ENCODE assay signal across 31 cellular contexts in genomic region chr6:41459738-41460137, GRCh38.
"Had no signal": no experiment of that assay in that cellular context is flagged by ENCODE, and none has a peak within 500 bp of the region (broad histone marks: within the 10 kb centered on the region; RNA-seq: fewer than 3 reads in every experiment).

No MANE protein-coding gene starts in this region.

- DNase-seq: activated CD4-positive, alpha-beta T cell treated with anti-CD3 and anti-CD28 coated beads, Interleukin-2, amount 10 ng/mL, durations not matched to agents 24 days and 14 days; activated CD4-positive, alpha-beta T cell treated with anti-CD3 and anti-CD28 coated beads, Interleukin-2, amount 50 U/mL, for 4 hours; activated CD8-positive, alpha-beta memory T cell treated with anti-CD3 and anti-CD28 coated beads, Interleukin-2, amount 50 U/mL, for 4 hours; activated gamma-delta T cell treated with Interleukin-2 at 50 U/mL for 16 hours; activated naive CD4-positive, alpha-beta T cell treated with anti-CD3 and anti-CD28 coated beads for 36 hours; activated T-cell treated with anti-CD3 and anti-CD28 coated beads for 4 hours; activated T-cell treated with anti-CD3 and anti-CD28 coated beads, Interleukin-2, amount 50 U/mL, for 4 hours; adrenal gland; body of pancreas; Karpas-422; KBM-7; NCI-H1048; NCI-H1105 treated with DMSO at 0.1 percent for 48 hours; NCI-H1436; NCI-H1694; NCI-H1930; NCI-H2081 treated with DMSO at 0.1 percent for 48 hours; NCI-H510A; NCI-H526; NCI-H748 treated with DMSO at 0.1 percent for 48 hours; SHP77; SJCRH30; T1000 had no signal

- H3K27me3 ChIP-seq: body of pancreas, breast epithelium, SJCRH30 had no signal

- H3K4me1 Mint-ChIP-seq: activated CD4-positive, alpha-beta T cell treated with anti-CD3 and anti-CD28 coated beads, Interleukin-2, amount 10 ng/mL, durations not matched to agents 24 days and 14 days had no signal

- H3K9me3 Mint-ChIP-seq: activated CD4-positive, alpha-beta T cell treated with anti-CD3 and anti-CD28 coated beads, Interleukin-2, amount 10 ng/mL, durations not matched to agents 24 days and 14 days; activated naive CD4-positive, alpha-beta T cell treated with anti-CD3 and anti-CD28 coated beads for 36 hours; activated naive CD4-positive, alpha-beta T cell treated with anti-CD3 and anti-CD28 coated beads, Interleukin-2, amount 50 U/mL, for 72 hours; activated T-cell treated with anti-CD3 and anti-CD28 coated beads, Interleukin-2, amount 50 U/mL, for 4 hours; activated T-helper 1 cell treated with anti-CD3 and anti-CD28 coated beads, Interleukin-12 subunit alpha, Interleukin-12 subunit beta, Interleukin-2, Interleukin-4 antibody, amounts not matched to agents 30 ng/mL and 10 ng/mL and 1 ng/mL, durations not matched to agents 14 hours and 24 hours and 36 hours; IgD-negative memory B cell had no signal

- ATAC-seq: activated naive CD4-positive, alpha-beta T cell treated with anti-CD3 and anti-CD28 coated beads, Interleukin-2, amount 50 U/mL, for 72 hours; activated T-cell treated with anti-CD3 and anti-CD28 coated beads, Interleukin-2, amount 50 U/mL, for 4 hours; body of pancreas; Panc1 had no signal

- H3K9me3 ChIP-seq: adrenal gland, body of pancreas, breast epithelium, SJCRH30 had no signal

- H3K4me3 ChIP-seq: adrenal gland, body of pancreas, breast epithelium, SJCRH30, SK-N-MC had no signal

- H3K4me3 Mint-ChIP-seq: activated CD4-positive, alpha-beta T cell treated with anti-CD3 and anti-CD28 coated beads, Interleukin-2, amount 10 ng/mL, durations not matched to agents 24 days and 14 days; activated naive CD4-positive, alpha-beta T cell treated with anti-CD3 and anti-CD28 coated beads for 36 hours; activated T-cell treated with anti-CD3 and anti-CD28 coated beads, Interleukin-2, amount 50 U/mL, for 4 hours; activated T-helper 1 cell treated with anti-CD3 and anti-CD28 coated beads, Interleukin-12 subunit alpha, Interleukin-12 subunit beta, Interleukin-2, Interleukin-4 antibody, amounts not matched to agents 30 ng/mL and 10 ng/mL and 1 ng/mL, durations not matched to agents 14 hours and 24 hours and 36 hours; IgD-negative memory B cell had no signal

- H3K4me1 ChIP-seq: adrenal gland, breast epithelium had no signal

- H3K27ac Mint-ChIP-seq: activated CD4-positive, alpha-beta T cell treated with anti-CD3 and anti-CD28 coated beads, Interleukin-2, amount 10 ng/mL, durations not matched to agents 24 days and 14 days; activated naive CD4-positive, alpha-beta T cell treated with anti-CD3 and anti-CD28 coated beads for 36 hours; activated T-helper 1 cell treated with anti-CD3 and anti-CD28 coated beads, Interleukin-12 subunit alpha, Interleukin-12 subunit beta, Interleukin-2, Interleukin-4 antibody, amounts not matched to agents 30 ng/mL and 10 ng/mL and 1 ng/mL, durations not matched to agents 14 hours and 24 hours and 36 hours; IgD-negative memory B cell had no signal

- H3K36me3 ChIP-seq: adrenal gland, breast epithelium, SJCRH30, WERI-Rb-1 had no signal

- FAIRE-seq: astrocyte had no signal

- H3K36me3 Mint-ChIP-seq: activated naive CD4-positive, alpha-beta T cell treated with anti-CD3 and anti-CD28 coated beads, Interleukin-2, amount 50 U/mL, for 72 hours; IgD-negative memory B cell had no signal

- H3K27ac ChIP-seq: adrenal gland, body of pancreas, breast epithelium, SJCRH30, SK-N-MC, WERI-Rb-1 had no signal
